In genomic region chr22:38872831-38873248, GRCh38 we compare ENCODE assay signal across 8 cellular contexts. TPM values are rescaled to one million over a fixed set of nuclear protein-coding genes. Genes with fewer than 3 reads are reported as not detected.
DNase-seq lines count a peak whose midpoint lies in the region; ATAC-seq and TF ChIP-seq lines count a peak whose summit lies in the region.

No MANE protein-coding gene starts in this region.

- H3K4me1 ChIP-seq in mesodermal cell (ENCODE audit: control insufficient read depth, insufficient read depth, low read length, poor library complexity, severe bottlenecking), result peaks cover 6% of the 10 kb centered on the region

- TF ChIP-seq CTCF in GM13977 (IDR thresholded peaks at IDR 0.05; ENCODE audit: extremely low read depth, insufficient read depth, missing control alignments) (no peak), type B pancreatic cell (conservative IDR thresholded peaks at IDR 0.05) (peak; percentile 15)

- no peaks in the 10 kb centered on the region for H3K9me3 Mint-ChIP-seq in type B pancreatic cell

- no peaks in the 10 kb centered on the region for H3K9me3 ChIP-seq in mesodermal cell (ENCODE audit: control insufficient read depth, low read length)

- H3K27ac ChIP-seq in mesodermal cell (ENCODE audit: low read depth, low read length, severe bottlenecking), result peak overlapping the region; percentile 92

- 0 to 1% methylated on average over 19 to 23 of the region's 37 CpGs for WGBS in mesodermal cell (ENCODE audit: insufficient coverage in 2 of 2), 2 experiments

- peak overlapping the region; percentile 81 for H3K4me3 ChIP-seq in mesodermal cell (ENCODE audit: extremely low read depth, insufficient read depth, low read length, poor library complexity, severe bottlenecking)

- H3K27ac Mint-ChIP-seq in type B pancreatic cell, result peak overlapping the region; percentile 94

- peak overlapping the region; percentile 97 for H3K4me3 Mint-ChIP-seq in type B pancreatic cell

- H3K4me1 Mint-ChIP-seq in type B pancreatic cell (ENCODE audit: unreplicated experiment), result peaks cover 38% of the 10 kb centered on the region

- DNase-seq in ACHN (peak; percentile 56), GM13977 (ENCODE audit: low spot score) (peak; percentile 17), SK-N-DZ (ENCODE audit: low spot score) (peak; percentile 57), epidermal melanocyte (ENCODE audit: insufficient read length, low spot score) (peak; percentile 54), type B pancreatic cell (ENCODE audit: extremely low spot score, unreplicated experiment) (no peak)
- no peak for DNase-seq in stimulated activated CD4-positive, alpha-beta T cell treated with anti-CD3 and anti-CD28 coated beads, Interleukin-2, amount 100 ng/mL, for 24 hours

- in situ Hi-C loops in ACHN (cut with HindIII; ENCODE audit: low pct_ligation_motif_present, low pct_unique_long_range_greater_than_20kb, low sequenced_read_pairs) (no loop called here), GM13977 (cut with MboI; ENCODE audit: low pct_unique_long_range_greater_than_20kb, low sequenced_read_pairs, unreplicated experiment) (no loop called here)

- ATAC-seq in GM19328 (IDR thresholded peaks at IDR 0.05; ENCODE audit: unreplicated experiment), result no peak

- peaks cover 15% of the 10 kb centered on the region for H3K36me3 ChIP-seq in mesodermal cell (ENCODE audit: control insufficient read depth, insufficient read depth, low read length)

- no peaks in the 10 kb centered on the region for H3K36me3 Mint-ChIP-seq in type B pancreatic cell

- H3K27me3 Mint-ChIP-seq in type B pancreatic cell, result no peaks in the 10 kb centered on the region

RNA-seq across cellular contexts. Expression of gene CBX6, which starts 0.8 kb away (rescaled TPM):
- 9.2 and 11.0 TPM in 2 replicates for polyA plus RNA-seq in SK-N-DZ (2014; cell fraction: cytosol; rRNA removed)
- 24.2 and 30.2 TPM in 2 replicates for polyA plus RNA-seq in SK-N-DZ (2014; cell fraction: nucleus; rRNA removed)
- polyA plus RNA-seq in mesodermal cell (2013, experiment 1 of 2), result 9.5 TPM
- polyA plus RNA-seq in mesodermal cell (2013, experiment 2 of 2), result 8.7 TPM
- 93.5 and 116 TPM in 2 replicates for total RNA-seq in type B pancreatic cell (ENCODE audit: low replicate concordance)

RNA-seq across cellular contexts. Expression of gene NPTXR, which starts 29.0 kb away (rescaled TPM):
- 0.57 and 0.65 TPM in 2 replicates for polyA plus RNA-seq in SK-N-DZ (2014; cell fraction: cytosol; rRNA removed)
- 0.38 and 0.39 TPM in 2 replicates for polyA plus RNA-seq in SK-N-DZ (2014; cell fraction: nucleus; rRNA removed)
- polyA plus RNA-seq in mesodermal cell (2013, experiment 1 of 2), result 3.5 TPM
- 3.5 TPM for polyA plus RNA-seq in mesodermal cell (2013, experiment 2 of 2)
- 5.9 and 6.9 TPM in 2 replicates for total RNA-seq in type B pancreatic cell (ENCODE audit: low replicate concordance)

Comparison
In these comparisons a context has a peak if more than half of its experiments do, and no peak if none do; other contexts are left out.
1. DNase-seq: peak in ACHN (single experiment), GM13977 (single experiment), SK-N-DZ (single experiment) and epidermal melanocyte (single experiment); none in type B pancreatic cell (single experiment) and stimulated activated CD4-positive, alpha-beta T cell treated with anti-CD3 and anti-CD28 coated beads, Interleukin-2, amount 100 ng/mL, for 24 hours (0 of 2).